Comparison of ENCODE assay signal across 8 cellular contexts in genomic region chr7:76549025-76549854, GRCh38. TPM values are rescaled to one million over a fixed set of nuclear protein-coding genes. Genes with fewer than 3 reads are reported as not detected.
DNase-seq lines count a peak whose midpoint lies in the region; ATAC-seq and TF ChIP-seq lines count a peak whose summit lies in the region.
"Not testable (repeated sequence)": the region's sequence is repeated elsewhere in the genome, so short reads cannot be mapped to it uniquely, and the experiment has no call there.

No MANE protein-coding gene starts in this region.

- H3K9me3 ChIP-seq in left ventricle myocardium inferior (replicated peaks); upper lobe of right lung: not testable (repeated sequence)

- DNase-seq in GM13977 (ENCODE audit: low spot score): peak; percentile 80
- peak; percentile 4 for DNase-seq in NCI-H1436 treated with DMSO at 0.1 percent for 48 hours (lab: John Stamatoyannopoulos, UW)
- peak; percentile 63 for DNase-seq in T follicular helper cell (ENCODE audit: low read depth)
- DNase-seq in amniotic epithelial cell (ENCODE audit: low read depth): peak; percentile 92
- peak; percentile 89 for DNase-seq in left ventricle myocardium inferior
- peak; percentile 97 for DNase-seq in posterior vena cava (ENCODE audit: low spot score)
- peak; percentile 94 for DNase-seq in upper lobe of right lung

- TF ChIP-seq CTCF in GM13977 (IDR thresholded peaks at IDR 0.05; ENCODE audit: extremely low read depth, insufficient read depth, missing control alignments); upper lobe of right lung (IDR thresholded peaks at IDR 0.05): not testable (repeated sequence)
- TF ChIP-seq CTCF in left ventricle myocardium inferior (IDR thresholded peaks at IDR 0.05; ENCODE audit: borderline replicate concordance): peak; percentile 15

- peak overlapping the region; percentile 98 for H3K4me3 ChIP-seq in left ventricle myocardium inferior
- peak overlapping the region; percentile 91 for H3K4me3 ChIP-seq in upper lobe of right lung

- intact Hi-C loops in left ventricle myocardium inferior (cut with micrococcal nuclease); posterior vena cava (cut with DNase I); upper lobe of right lung (cut with DNase I): not testable (repeated sequence)

- not testable (repeated sequence) for H3K27me3 ChIP-seq in left ventricle myocardium inferior (ENCODE audit: low read depth); upper lobe of right lung

- in situ Hi-C loops in GM13977 (cut with MboI; ENCODE audit: low pct_unique_long_range_greater_than_20kb, low sequenced_read_pairs, unreplicated experiment): not testable (repeated sequence)

- H3K27ac ChIP-seq in left ventricle myocardium inferior (replicated peaks) (peak overlapping the region; percentile 96), upper lobe of right lung (peak overlapping the region; percentile 87)

- peak; percentile 98 for ATAC-seq in HG02852 (IDR thresholded peaks at IDR 0.05; ENCODE audit: unreplicated experiment)
- peak; percentile 100 for ATAC-seq in upper lobe of right lung

- not testable (repeated sequence) for H3K36me3 ChIP-seq in left ventricle myocardium inferior, upper lobe of right lung

- H3K4me1 ChIP-seq in left ventricle myocardium inferior: peaks cover 25% of the 10 kb centered on the region
- H3K4me1 ChIP-seq in upper lobe of right lung: not testable (repeated sequence)

RNA-seq across cellular contexts. Expression of gene SPDYE16, which starts 6.1 kb away (rescaled TPM):
- total RNA-seq in left ventricle myocardium inferior (0.22 TPM), posterior vena cava (under 1 TPM; 0.10 to 0.28 TPM), upper lobe of right lung (0.90 TPM)

RNA-seq across cellular contexts. Expression of gene UPK3B, which starts 38.9 kb away (rescaled TPM):
- total RNA-seq in left ventricle myocardium inferior (0.49 TPM), posterior vena cava (1 to 10 TPM in 1 of 2 donors, under 1 TPM in 1; 0.37 to 1.1 TPM), upper lobe of right lung (25.2 TPM)

Comparison
In these comparisons a context has a peak if more than half of its experiments do, and no peak if none do; other contexts are left out.
1. Peak in every context shown above with its lines: DNase-seq, ATAC-seq, H3K4me3 ChIP-seq and H3K27ac ChIP-seq.
2. DNase-seq: peak in every context shown above with its lines; median percentile 97 in posterior vena cava; 94 in upper lobe of right lung; 92 in amniotic epithelial cell; 89 in left ventricle myocardium inferior; 80 in GM13977; 63 in T follicular helper cell; 4 in NCI-H1436 treated with DMSO at 0.1 percent for 48 hours.
3. RNA of gene UPK3B, which starts 38.9 kb away (total RNA-seq): 25.2 TPM in upper lobe of right lung (single experiment); 0.37 to 1.1 TPM in posterior vena cava and 0.49 TPM in left ventricle myocardium inferior (single experiment); every median in the first group is over 10 times any median in the second.